ENCODE assay signal across 22 cellular contexts in the genomic region with DNA sequence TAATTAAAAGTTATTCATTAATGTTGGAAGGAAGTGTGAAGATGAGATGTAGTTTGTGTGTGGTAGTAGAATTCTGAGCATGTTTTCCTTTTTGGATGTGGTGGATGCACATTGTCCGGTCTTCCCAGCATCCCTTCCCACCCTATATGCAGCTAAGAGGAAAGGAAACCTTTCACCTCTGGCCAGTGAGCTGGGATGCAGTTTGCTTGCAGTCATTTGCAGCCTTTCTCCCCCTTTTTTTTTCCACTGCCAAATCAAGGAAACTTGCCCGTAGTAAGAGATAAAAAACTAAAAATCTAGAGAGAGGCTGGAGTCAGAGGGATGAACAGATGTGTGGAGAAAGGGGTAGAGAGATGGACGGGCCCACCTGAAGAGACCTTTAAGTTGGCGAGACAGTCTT.
A peak's percentile ranks its signal among the peaks of the same experiment; 100 is the strongest.
DNase-seq lines count a peak whose midpoint lies in the region; ATAC-seq, FAIRE-seq and TF ChIP-seq lines count a peak whose summit lies in the region.
"Had no signal": no experiment of that assay in that cellular context is flagged by ENCODE, and none has a peak within 500 bp of the region (broad histone marks: within the 10 kb centered on the region; RNA-seq: fewer than 3 reads in every experiment).

No MANE protein-coding gene starts in this region.

- no peaks in the 10 kb centered on the region; a peak in 1 of 4 replicates for H3K79me1 ChIP-seq in IMR-90 (ENCODE audit: low read depth in 1 of 2, low read length in 2 of 2)

- H3K4me3 ChIP-seq in BLaER1 (no peak overlapping the region), IMR-90 (ENCODE audit: insufficient read depth, low read depth, low read length) (no peak overlapping the region), pancreas (no peak overlapping the region)
- H3K4me3 ChIP-seq: esophagus muscularis mucosa had no signal

- no peaks in the 10 kb centered on the region for H3K36me3 Mint-ChIP-seq in endothelial cell (ENCODE audit: low read depth, unreplicated experiment)
- H3K36me3 Mint-ChIP-seq: natural killer cell treated with Interleukin-12 subunit alpha and Interleukin-12 subunit beta and Interleukin-15 and Interleukin-18, amount 100 ng/mL, for 72 hours had no signal

- TF ChIP-seq RAD21 in IMR-90 (IDR thresholded peaks at IDR 0.05; ENCODE audit: low read length): no peak

- H4K20me1 ChIP-seq in BLaER1 (no peaks in the 10 kb centered on the region), IMR-90 (ENCODE audit: insufficient read depth, low read length) (no peaks in the 10 kb centered on the region)

- H2BK5ac ChIP-seq in IMR-90 (ENCODE audit: low read depth, low read length, poor library complexity, severe bottlenecking): no peak overlapping the region

- no peak for TF ChIP-seq CTCF in IMR-90 (conservative IDR thresholded peaks at IDR 0.05; ENCODE audit: low read depth, low read length)
- no peak for TF ChIP-seq CTCF in endothelial cell (IDR thresholded peaks at IDR 0.05; ENCODE audit: unreplicated experiment)
- no peak for TF ChIP-seq CTCF in pancreas (IDR thresholded peaks at IDR 0.05)

- DNase-seq in IMR-90: no peak
- DNase-seq in endothelial cell (ENCODE audit: low spot score): no peak
- no peak for DNase-seq in pancreas
- DNase-seq in NCI-H524 treated with DMSO at 0.1 percent for 48 hours (lab: John Stamatoyannopoulos, UW): no peak
- no peak for DNase-seq in medulla oblongata (ENCODE audit: extremely low spot score)
- DNase-seq: activated B cell treated with CpG ODN at 0.5 μM for 24 hours; activated CD8-positive, alpha-beta T cell treated with anti-CD3 and anti-CD28 coated beads for 36 hours; activated naive CD4-positive, alpha-beta T cell; amygdala; caudate nucleus; H9; midbrain; NCI-H1092 treated with DMSO at 0.1 percent for 48 hours; NCI-H2081 treated with DMSO at 0.1 percent for 48 hours; NCI-H446 treated with DMSO at 0.1 percent for 48 hours; SK-N-SH; stimulated activated CD4-positive, alpha-beta T cell treated with anti-CD3 and anti-CD28 coated beads, Interleukin-4, amount 100 ng/mL, for 4 hours had no signal

- no peak overlapping the region for H4K91ac ChIP-seq in IMR-90 (ENCODE audit: insufficient read depth, low read depth, low read length)

- ATAC-seq in IMR-90 (ENCODE audit: low read depth) (no peak), pancreas (peak in 3 of 4 donors; percentile 22 to 31 (median 25)), GM18861 (IDR thresholded peaks at IDR 0.05; ENCODE audit: unreplicated experiment) (no peak)
- ATAC-seq: activated CD8-positive, alpha-beta T cell treated with anti-CD3 and anti-CD28 coated beads for 36 hours; natural killer cell treated with Interleukin-12 subunit alpha and Interleukin-12 subunit beta and Interleukin-15 and Interleukin-18, amount 100 ng/mL, for 72 hours had no signal

- POLR2A ChIA-PET in IMR-90 (lab: Charles Lee; ENCODE audit: unreplicated experiment): no interaction called here

- peak overlapping the region; percentile 7; the same call in 1 of the 2 replicates for H2BK20ac ChIP-seq in IMR-90 (ENCODE audit: low read depth, low read length)

- peak overlapping the region; percentile 6; the same call in 1 of the 2 replicates for H3K14ac ChIP-seq in IMR-90 (replicated peaks; ENCODE audit: low read depth, low read length)

- H3K4me2 ChIP-seq in BLaER1 (peak overlapping the region; percentile 22), IMR-90 (ENCODE audit: low read depth, low read length) (no peak overlapping the region)
- H3K4me2 ChIP-seq: SK-N-SH had no signal

- H3K4me1 Mint-ChIP-seq in endothelial cell (ENCODE audit: unreplicated experiment): peaks cover 29% of the 10 kb centered on the region
- H3K4me1 Mint-ChIP-seq: activated B cell treated with CpG ODN at 0.5 μM for 24 hours had no signal

- no peaks in the 10 kb centered on the region; the same call in 1 of the 2 replicates for H3K9me3 ChIP-seq in BLaER1
- no peaks in the 10 kb centered on the region for H3K9me3 ChIP-seq in IMR-90 (ENCODE audit: control insufficient read depth, insufficient read depth, low read length)
- no peaks in the 10 kb centered on the region for H3K9me3 ChIP-seq in pancreas
- H3K9me3 ChIP-seq: esophagus muscularis mucosa, SK-N-SH had no signal

- no peaks in the 10 kb centered on the region for H3K9me3 Mint-ChIP-seq in endothelial cell (ENCODE audit: unreplicated experiment)
- H3K9me3 Mint-ChIP-seq: activated B cell treated with CpG ODN at 0.5 μM for 24 hours; H9; natural killer cell treated with Interleukin-12 subunit alpha and Interleukin-12 subunit beta and Interleukin-15 and Interleukin-18, amount 100 ng/mL, for 72 hours had no signal

- TF ChIP-seq POLR2A in IMR-90 (IDR thresholded peaks at IDR 0.05; ENCODE audit: low read depth, low read length): no peak

- H3K4me3 Mint-ChIP-seq in endothelial cell (ENCODE audit: unreplicated experiment): no peak overlapping the region
- H3K4me3 Mint-ChIP-seq: activated B cell treated with CpG ODN at 0.5 μM for 24 hours; activated CD8-positive, alpha-beta T cell treated with anti-CD3 and anti-CD28 coated beads for 36 hours; H9; natural killer cell treated with Interleukin-12 subunit alpha and Interleukin-12 subunit beta and Interleukin-15 and Interleukin-18, amount 100 ng/mL, for 72 hours had no signal

- no peak overlapping the region for H3K9ac ChIP-seq in BLaER1
- H3K9ac ChIP-seq in IMR-90 (ENCODE audit: low read depth, low read length): no peak overlapping the region
- H3K9ac ChIP-seq: SK-N-SH had no signal

- H3K27ac Mint-ChIP-seq in endothelial cell (ENCODE audit: unreplicated experiment): peak overlapping the region; percentile 17
- H3K27ac Mint-ChIP-seq: activated B cell treated with CpG ODN at 0.5 μM for 24 hours; activated CD8-positive, alpha-beta T cell treated with anti-CD3 and anti-CD28 coated beads for 36 hours; H9 had no signal

- peak overlapping the region in 1 of 2 experiments; percentile 20; a peak in 1 of 4 replicates for H4K8ac ChIP-seq in IMR-90 (ENCODE audit: low read depth in 2 of 2, low read length in 2 of 2)

- H2AK5ac ChIP-seq in IMR-90 (ENCODE audit: low read depth, low read length): peak overlapping the region; percentile 10; the same call in 1 of the 2 replicates

- H3K9me1 ChIP-seq in IMR-90 (ENCODE audit: insufficient read depth, low read length): peaks cover 3% of the 10 kb centered on the region

- FAIRE-seq in pancreas (lab: Jason Lieb, UNC): no peak
- FAIRE-seq: HTR-8/SVneo had no signal

- peak overlapping the region; percentile 2; the same call in 1 of the 2 replicates for H2BK120ac ChIP-seq in IMR-90 (ENCODE audit: low read depth, low read length)

- H3K18ac ChIP-seq in IMR-90 (ENCODE audit: low read depth, low read length): peak overlapping the region; percentile 41; the same call in 1 of the 2 replicates

- WGBS in IMR-90 (ENCODE audit: extremely low coverage in 2 of 2, insufficient read length in 1 of 2), 2 experiments: no CpG with 5 or more reads among the region's 4 CpGs
- WGBS in pancreas, 2 donors: 56 to 57% methylated on average over 4 of the region's 4 CpGs

- intact Hi-C loops in IMR-90 (cut with micrococcal nuclease): no loop called here
- intact Hi-C loops in pancreas (cut with DNase I): no loop called here

- H3K56ac ChIP-seq in IMR-90 (ENCODE audit: extremely low read depth, insufficient read depth, low read length): no peak overlapping the region

- dilution Hi-C loops in IMR-90 (cut with HindIII; ENCODE audit: low sequenced_read_pairs, unreplicated experiment): no loop called here

- peaks cover 2% of the 10 kb centered on the region for H3K27me3 Mint-ChIP-seq in endothelial cell (ENCODE audit: unreplicated experiment)
- H3K27me3 Mint-ChIP-seq: activated B cell treated with CpG ODN at 0.5 μM for 24 hours; activated CD8-positive, alpha-beta T cell treated with anti-CD3 and anti-CD28 coated beads for 36 hours had no signal

- H3K27me3 ChIP-seq in BLaER1 (no peaks in the 10 kb centered on the region), IMR-90 (ENCODE audit: control insufficient read depth, insufficient read depth, low read length) (no peaks in the 10 kb centered on the region), pancreas (no peaks in the 10 kb centered on the region)
- H3K27me3 ChIP-seq: esophagus muscularis mucosa had no signal

- H3K4me1 ChIP-seq in BLaER1 (peaks cover 18% of the 10 kb centered on the region), IMR-90 (ENCODE audit: control insufficient read depth, insufficient read depth, low read length) (peaks cover 8% of the 10 kb centered on the region), pancreas (peaks cover 4 to 22% (median 21%) of the 10 kb centered on the region in 3 donors)

- H4K5ac ChIP-seq in IMR-90 (ENCODE audit: low read depth, low read length): no peak overlapping the region

- no peak overlapping the region for H3K23ac ChIP-seq in IMR-90 (ENCODE audit: low read depth, low read length)

- CTCF ChIA-PET in IMR-90 (lab: Yijun Ruan, JAX): no interaction called here

- no peak overlapping the region for H3K27ac ChIP-seq in BLaER1
- no peak overlapping the region for H3K27ac ChIP-seq in IMR-90 (ENCODE audit: insufficient read depth, low read length)
- H3K27ac ChIP-seq in pancreas: peak overlapping the region in 2 of 4 donors; percentile 2 to 9
- H3K27ac ChIP-seq: esophagus muscularis mucosa had no signal

- peak overlapping the region; percentile 80; the same call in 2 of the 3 replicates for H2BK15ac ChIP-seq in IMR-90 (ENCODE audit: low read depth, low read length)

- BruUV-seq in IMR-90 (replicated peaks; lab: Mats Ljungman, UMichigan): no TSS peak

- H3K36me3 ChIP-seq in BLaER1 (no peaks in the 10 kb centered on the region), IMR-90 (ENCODE audit: control insufficient read depth, insufficient read depth, low read length) (no peaks in the 10 kb centered on the region), pancreas (no peaks in the 10 kb centered on the region)
- H3K36me3 ChIP-seq: esophagus muscularis mucosa had no signal

- in situ Hi-C loops in IMR-90 (cut with MboI; ENCODE audit: low sequenced_read_pairs): no loop called here

- no peak overlapping the region for H2AK9ac ChIP-seq in IMR-90 (replicated peaks; ENCODE audit: low read depth, low read length, poor library complexity)

- peak overlapping the region; percentile 9 for H2AFZ ChIP-seq in IMR-90 (replicated peaks; ENCODE audit: low read length, poor library complexity)

- peak overlapping the region; percentile 1; the same call in 1 of the 2 replicates for H3K4ac ChIP-seq in IMR-90 (ENCODE audit: low read depth, low read length)

TF ChIP-seq in IMR-90, 13 proteins besides CTCF, POLR2A, EP300 and RAD21 (continues in another document):
- TF ChIP-seq CHD1 (IDR thresholded peaks at IDR 0.05; ENCODE audit: low read depth, low read length): no peak
- no peak for TF ChIP-seq FOS (IDR thresholded peaks at IDR 0.05; ENCODE audit: low read depth, low read length)
- TF ChIP-seq, protein P1, sequence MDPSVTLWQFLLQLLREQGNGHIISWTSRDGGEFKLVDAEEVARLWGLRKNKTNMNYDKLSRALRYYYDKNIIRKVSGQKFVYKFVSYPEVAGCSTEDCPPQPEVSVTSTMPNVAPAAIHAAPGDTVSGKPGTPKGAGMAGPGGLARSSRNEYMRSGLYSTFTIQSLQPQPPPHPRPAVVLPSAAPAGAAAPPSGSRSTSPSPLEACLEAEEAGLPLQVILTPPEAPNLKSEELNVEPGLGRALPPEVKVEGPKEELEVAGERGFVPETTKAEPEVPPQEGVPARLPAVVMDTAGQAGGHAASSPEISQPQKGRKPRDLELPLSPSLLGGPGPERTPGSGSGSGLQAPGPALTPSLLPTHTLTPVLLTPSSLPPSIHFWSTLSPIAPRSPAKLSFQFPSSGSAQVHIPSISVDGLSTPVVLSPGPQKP (IDR thresholded peaks at IDR 0.05; ENCODE audit: borderline replicate concordance, low read depth, low read length): no peak

Comparison
In these comparisons a context has a peak if more than half of its experiments do, and no peak if none do; other contexts are left out.
1. ATAC-seq: peak in pancreas (3 of 4); none in IMR-90 (single experiment) and GM18861 (single experiment).